17 cellular contexts compared by ENCODE assay signal in genomic region chr2:145413261-145413660, GRCh38.
"Had no signal": no experiment of that assay in that cellular context is flagged by ENCODE, and none has a peak within 500 bp of the region (broad histone marks: within the 10 kb centered on the region; RNA-seq: fewer than 3 reads in every experiment).

No MANE protein-coding gene starts in this region.

- DNase-seq: activated CD4-positive, alpha-beta T cell treated with anti-CD3 and anti-CD28 coated beads, Interleukin-2, amount 50 U/mL, for 4 hours; activated CD4-positive, CD25-positive, alpha-beta regulatory T cell treated with anti-CD3 and anti-CD28 coated beads, Interleukin-2, amount 50 U/mL, for 72 hours; activated CD8-positive, alpha-beta memory T cell treated with anti-CD3 and anti-CD28 coated beads, Interleukin-2, amount 10 ng/mL, durations not matched to agents 7 days and 5 days; activated naive CD4-positive, alpha-beta T cell treated with anti-CD3 and anti-CD28 coated beads, Interleukin-2, amount 10 ng/mL, durations not matched to agents 7 days and 5 days; activated T-cell treated with anti-CD3 and anti-CD28 coated beads, Interleukin-2, amount 50 U/mL, for 1 hour; effector memory CD4-positive, alpha-beta T cell; foreskin keratinocyte; kidney glomerular epithelial cell; left ventricle myocardium superior; mucosa of descending colon; naive thymus-derived CD8-positive, alpha-beta T cell; retina; stimulated activated CD4-positive, alpha-beta T cell treated with anti-CD3 and anti-CD28 coated beads, Interleukin-12 subunit alpha, Interleukin-12 subunit beta, amount 100 ng/mL, for 4 hours; stimulated activated naive B cell treated with anti-CD40 and anti-IgM and Interleukin-4, amounts not matched to agents 10 μg/mL and 1 μg/mL and 100 μg/mL, for 72 hours; thyroid gland had no signal

- H3K4me1 ChIP-seq: ascending aorta, breast epithelium, foreskin keratinocyte, thyroid gland had no signal

- H3K27ac ChIP-seq: ascending aorta, breast epithelium, foreskin keratinocyte, thyroid gland had no signal

- H3K36me3 ChIP-seq: ascending aorta, breast epithelium, thyroid gland had no signal

- ATAC-seq: activated CD8-positive, alpha-beta memory T cell treated with anti-CD3 and anti-CD28 coated beads, Interleukin-2, amount 10 ng/mL, durations not matched to agents 7 days and 5 days; foreskin keratinocyte; left ventricle myocardium superior; mucosa of descending colon; naive thymus-derived CD8-positive, alpha-beta T cell had no signal

- H3K9me3 ChIP-seq: ascending aorta, mucosa of descending colon, thyroid gland had no signal

- H3K4me3 ChIP-seq: ascending aorta, breast epithelium, mucosa of descending colon, thyroid gland had no signal

- H3K27me3 ChIP-seq: ascending aorta, breast epithelium, thyroid gland had no signal
